1 cellular context compared by ENCODE assay signal in genomic region chr1:69077198-69077597, GRCh38.
TF ChIP-seq lines count a peak whose summit lies in the region.

No MANE protein-coding gene starts in this region.

TF ChIP-seq in H1, 55 proteins besides CTCF, POLR2A, EP300 and RAD21:
- TF ChIP-seq CHD7 (IDR thresholded peaks at IDR 0.05; ENCODE audit: insufficient replicate concordance, low read length), result peak; percentile 97
- peak; percentile 45; the same call in 1 of the 2 replicates for TF ChIP-seq POU5F1 (IDR thresholded peaks at IDR 0.05; ENCODE audit: low read depth, low read length)
- TF ChIP-seq YY1 (IDR thresholded peaks at IDR 0.05; ENCODE audit: low read depth, low read length), result no peak
- peak; percentile 25 for TF ChIP-seq NANOG (IDR thresholded peaks at IDR 0.05; ENCODE audit: insufficient read depth, low read depth, low read length, poor library complexity, severe bottlenecking)
- no peak for TF ChIP-seq HDAC6 (IDR thresholded peaks at IDR 0.05; ENCODE audit: low read depth, low read length)
- TF ChIP-seq CHD2 (IDR thresholded peaks at IDR 0.05; ENCODE audit: low read length), result no peak
- TF ChIP-seq CBX5 (IDR thresholded peaks at IDR 0.05; ENCODE audit: low read depth, low read length), result no peak
